ENCODE assay signal across 1 cellular context in genomic region chr1:21763236-21763635, GRCh38.
TF ChIP-seq lines count a peak whose summit lies in the region.

No MANE protein-coding gene starts in this region.

TF ChIP-seq in SK-N-SH treated with all-trans-retinoic acid at 6 μM for 48 hours, 23 proteins besides CTCF, POLR2A, EP300 and RAD21 (continued from another document):
- TF ChIP-seq PATZ1 (CRISPR knock-in tag; IDR thresholded peaks at IDR 0.05; ENCODE audit: borderline replicate concordance) (no peak), OSR1 (CRISPR knock-in tag; IDR thresholded peaks at IDR 0.05) (no peak), ZNF70 (CRISPR knock-in tag; IDR thresholded peaks at IDR 0.05) (no peak), ZFP3 (CRISPR knock-in tag; IDR thresholded peaks at IDR 0.05) (no peak), ARNTL (CRISPR knock-in tag; IDR thresholded peaks at IDR 0.05; ENCODE audit: borderline replicate concordance, low read depth) (no peak), CSRNP3 (CRISPR knock-in tag; IDR thresholded peaks at IDR 0.05) (no peak), GLIS3 (CRISPR knock-in tag; IDR thresholded peaks at IDR 0.05) (no peak), POU6F1 (CRISPR knock-in tag; IDR thresholded peaks at IDR 0.05; ENCODE audit: borderline replicate concordance, low read depth) (no peak), ISL1 (CRISPR knock-in tag; IDR thresholded peaks at IDR 0.05) (no peak), ZNF8 (CRISPR knock-in tag; IDR thresholded peaks at IDR 0.05) (no peak), ZFP30 (CRISPR knock-in tag; IDR thresholded peaks at IDR 0.05) (no peak), ZNF565 (CRISPR knock-in tag; conservative IDR thresholded peaks at IDR 0.05; ENCODE audit: low read depth) (no peak), CSDC2 (CRISPR knock-in tag; IDR thresholded peaks at IDR 0.05) (no peak), SNAI2 (CRISPR knock-in tag; IDR thresholded peaks at IDR 0.05) (no peak), CREB5 (CRISPR knock-in tag; IDR thresholded peaks at IDR 0.05; ENCODE audit: low read depth) (no peak), RARB (CRISPR knock-in tag; IDR thresholded peaks at IDR 0.05) (no peak), ESRRG (CRISPR knock-in tag; IDR thresholded peaks at IDR 0.05) (no peak)
